In genomic region chr1:3454811-3455618, GRCh38 we compare ENCODE assay signal across 1 cellular context.
TF ChIP-seq lines count a peak whose summit lies in the region.

No MANE protein-coding gene starts in this region.

TF ChIP-seq in K562, 482 proteins besides CTCF, POLR2A, EP300 and RAD21 (continued from another document):
- TF ChIP-seq, protein P1, sequence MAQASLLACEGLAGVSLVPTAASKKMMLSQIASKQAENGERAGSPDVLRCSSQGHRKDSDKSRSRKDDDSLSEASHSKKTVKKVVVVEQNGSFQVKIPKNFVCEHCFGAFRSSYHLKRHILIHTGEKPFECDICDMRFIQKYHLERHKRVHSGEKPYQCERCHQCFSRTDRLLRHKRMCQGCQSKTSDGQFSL (CRISPR knock-in tag; IDR thresholded peaks at IDR 0.05) = no peak
- TF ChIP-seq, protein P1 (tag; IDR thresholded peaks at IDR 0.05) = 0 out of 4 replicates have a peak, but pooled peaks of 1 of the 2 experiments have one; percentile 51
- 0 out of 2 replicates have a peak, but pooled peaks have one; percentile 15 for TF ChIP-seq ELF1 (tag; IDR thresholded peaks at IDR 0.05)
- no peak for TF ChIP-seq ZNF165 (CRISPR knock-in tag; IDR thresholded peaks at IDR 0.05; ENCODE audit: borderline replicate concordance)
- TF ChIP-seq ZZZ3 (IDR thresholded peaks at IDR 0.05) = no peak
- peak; percentile 64; the same call in 1 of the 2 replicates for TF ChIP-seq SPI1 (IDR thresholded peaks at IDR 0.05; ENCODE audit: borderline replicate concordance, low read depth, low read length)
- TF ChIP-seq ZFX (CRISPR knock-in tag; IDR thresholded peaks at IDR 0.05) = no peak
